23 cellular contexts compared by ENCODE assay signal in genomic region chr7:108423089-108423989, GRCh38. TPM values are rescaled to one million over a fixed set of nuclear protein-coding genes. Genes with fewer than 3 reads are reported as not detected.
"Had no signal": no experiment of that assay in that cellular context is flagged by ENCODE, and none has a peak within 500 bp of the region (broad histone marks: within the 10 kb centered on the region; RNA-seq: fewer than 3 reads in every experiment).

No MANE protein-coding gene starts in this region.

- H3K27ac ChIP-seq: adrenal gland, breast epithelium, coronary artery, heart left ventricle, suprapubic skin, transverse colon, vagina had no signal

- H3K4me1 Mint-ChIP-seq: activated T-helper 17 cell treated with anti-CD3 and anti-CD28 coated beads, Interleukin-2, amount 50 U/mL, for 72 hours had no signal

- H3K36me3 ChIP-seq: adrenal gland, breast epithelium, heart left ventricle, suprapubic skin, transverse colon, vagina had no signal

- H3K4me3 ChIP-seq: adrenal gland, breast epithelium, coronary artery, heart left ventricle, suprapubic skin, transverse colon, vagina had no signal

- H3K27me3 ChIP-seq: adrenal gland, breast epithelium, transverse colon, vagina had no signal

- H3K27ac Mint-ChIP-seq: activated CD4-positive, alpha-beta T cell treated with anti-CD3 and anti-CD28 coated beads, Interleukin-2, amount 10 ng/mL, durations not matched to agents 24 days and 14 days; activated T-helper 17 cell treated with anti-CD3 and anti-CD28 coated beads, Interleukin-2, amount 50 U/mL, for 72 hours had no signal

- H3K4me3 Mint-ChIP-seq: activated CD4-positive, alpha-beta T cell treated with anti-CD3 and anti-CD28 coated beads, Interleukin-2, amount 10 ng/mL, durations not matched to agents 24 days and 14 days; activated T-helper 17 cell treated with anti-CD3 and anti-CD28 coated beads, Interleukin-2, amount 50 U/mL, for 72 hours had no signal

- H3K4me1 ChIP-seq: breast epithelium, heart left ventricle, suprapubic skin, transverse colon, vagina had no signal

- H3K9me3 Mint-ChIP-seq: activated CD4-positive, alpha-beta T cell treated with anti-CD3 and anti-CD28 coated beads, Interleukin-2, amount 10 ng/mL, durations not matched to agents 24 days and 14 days; activated T-helper 17 cell treated with anti-CD3 and anti-CD28 coated beads, Interleukin-2, amount 50 U/mL, for 72 hours had no signal

- H3K9me3 ChIP-seq: adrenal gland, breast epithelium, heart left ventricle, suprapubic skin, transverse colon, vagina had no signal

- ATAC-seq: activated T-helper 17 cell treated with anti-CD3 and anti-CD28 coated beads, Interleukin-2, amount 50 U/mL, for 72 hours; heart left ventricle; left lobe of liver had no signal

- DNase-seq: activated CD4-positive, alpha-beta T cell treated with anti-CD3 and anti-CD28 coated beads, Interleukin-2, amount 10 ng/mL, durations not matched to agents 24 days and 14 days; activated CD4-positive, CD25-positive, alpha-beta regulatory T cell; activated CD8-positive, alpha-beta memory T cell treated with anti-CD3 and anti-CD28 coated beads for 24 hours; activated naive CD4-positive, alpha-beta T cell; adrenal gland; foreskin melanocyte; heart left ventricle; kidney; midbrain; occipital lobe; posterior cingulate gyrus; retina; stimulated activated CD8-positive, alpha-beta memory T cell treated with anti-CD3 and anti-CD28 coated beads, Interleukin-4, amount 100 ng/mL, for 48 hours; stimulated activated naive CD4-positive, alpha-beta T cell; T-helper 1 cell; T-helper 9 cell; transverse colon had no signal

RNA-seq across cellular contexts. Expression of gene NRCAM, which starts 32.9 kb away (rescaled TPM):
- total RNA-seq: activated CD4-positive, alpha-beta T cell treated with anti-CD3 and anti-CD28 coated beads, Interleukin-2, amount 10 ng/mL, durations not matched to agents 24 days and 14 days; activated T-helper 17 cell treated with anti-CD3 and anti-CD28 coated beads, Interleukin-2, amount 50 U/mL, for 72 hours had no signal
